8 cellular contexts compared by ENCODE assay signal in the genomic region with DNA sequence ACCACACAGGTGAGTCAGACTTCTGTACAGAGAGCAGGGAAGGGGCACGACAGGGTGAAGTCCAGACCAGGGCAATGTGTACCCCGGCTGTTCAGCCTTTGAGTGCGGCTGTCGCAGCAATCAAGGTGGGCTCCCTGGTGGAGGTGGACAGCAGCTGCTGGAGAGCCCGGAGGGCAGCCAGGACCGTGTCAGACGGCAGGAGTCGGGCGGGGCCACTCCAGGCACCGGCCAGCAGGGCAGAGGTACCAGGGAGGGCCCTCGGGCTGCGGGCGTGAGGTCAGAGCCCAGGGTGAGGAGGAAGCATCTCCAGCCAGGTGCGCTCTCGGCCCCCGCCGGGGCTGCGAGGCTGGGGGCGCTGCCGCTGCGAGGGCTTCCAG. TPM values are rescaled to one million over a fixed set of nuclear protein-coding genes. Genes with fewer than 3 reads are reported as not detected.
A peak's percentile ranks its signal among the peaks of the same experiment; 100 is the strongest.
DNase-seq lines count a peak whose midpoint lies in the region; ATAC-seq and TF ChIP-seq lines count a peak whose summit lies in the region.

No MANE protein-coding gene starts in this region.

- H3K36me3 ChIP-seq in urinary bladder (ENCODE audit: insufficient read depth), result peaks cover 2% of the 10 kb centered on the region

- TF ChIP-seq CTCF in AG04449 (IDR thresholded peaks at IDR 0.05; ENCODE audit: insufficient read depth, low read length, missing control alignments) (no peak), chondrocyte (IDR thresholded peaks at IDR 0.05) (peak; percentile 39)

- H3K4me3 ChIP-seq in AG04449 (ENCODE audit: low read depth, low read length), result peak overlapping the region; percentile 79
- peak overlapping the region; percentile 90 for H3K4me3 ChIP-seq in urinary bladder (ENCODE audit: low read depth, low read length)

- WGBS in urinary bladder, result 8% methylated on average over 21 of the region's 21 CpGs

- H3K9me3 Mint-ChIP-seq in chondrocyte (ENCODE audit: low read depth), result no peaks in the 10 kb centered on the region
- no peaks in the 10 kb centered on the region for H3K9me3 Mint-ChIP-seq in memory B cell

- peak overlapping the region; percentile 55 for H3K27ac ChIP-seq in urinary bladder (ENCODE audit: low read depth)

- H3K36me3 Mint-ChIP-seq in chondrocyte (ENCODE audit: low read depth) (peaks cover 1% of the 10 kb centered on the region), memory B cell (peaks cover 4% of the 10 kb centered on the region)

- H3K27ac Mint-ChIP-seq in chondrocyte (ENCODE audit: unreplicated experiment), result no peak overlapping the region
- H3K27ac Mint-ChIP-seq in memory B cell, result peak overlapping the region; percentile 85

- H3K4me1 ChIP-seq in urinary bladder (ENCODE audit: insufficient read depth), result peaks cover 5% of the 10 kb centered on the region

- H3K4me1 Mint-ChIP-seq in chondrocyte (ENCODE audit: low read depth) (peaks cover 10% of the 10 kb centered on the region), memory B cell (peaks cover 24% of the 10 kb centered on the region)

- DNase-seq in AG04449 (ENCODE audit: low read depth, low spot score) (no peak), NCI-H2196 (lab: John Stamatoyannopoulos, UW; ENCODE audit: unreplicated experiment) (peak; percentile 73), chondrocyte (ENCODE audit: low spot score) (no peak), memory B cell (ENCODE audit: low spot score in 2 of 2) (no peak), superior temporal gyrus (ENCODE audit: extremely low spot score) (no peak)

- ATAC-seq in GM21423 (IDR thresholded peaks at IDR 0.05; ENCODE audit: unreplicated experiment) (peak; percentile 0), memory B cell (ENCODE audit: low read depth) (peak; percentile 16), GM19455 (IDR thresholded peaks at IDR 0.05; ENCODE audit: unreplicated experiment) (no peak)

- CTCF ChIA-PET in AG04449 (lab: Yijun Ruan, JAX), result no interaction called here

- peak overlapping the region; percentile 63 for H3K4me3 Mint-ChIP-seq in chondrocyte (ENCODE audit: unreplicated experiment)
- H3K4me3 Mint-ChIP-seq in memory B cell, result peak overlapping the region; percentile 81

- POLR2A ChIA-PET in AG04449 (lab: Yijun Ruan, JAX), result interaction anchor here (1.1 kb wide), 3 partner anchors 11 to 71 kb away, joined by 3 to 5 read pairs (median 3); no protein-coding TSS in a partner anchor

- H3K27me3 Mint-ChIP-seq in chondrocyte (ENCODE audit: low read depth) (no peaks in the 10 kb centered on the region), memory B cell (no peaks in the 10 kb centered on the region)

RNA-seq across cellular contexts. Expression of gene PIM3, which starts 0.8 kb away (rescaled TPM):
- total RNA-seq in chondrocyte (12.0 to 18.2 TPM (median 16.8 TPM) in 3 replicates), urinary bladder (17.1 TPM)
- 74.5 TPM for polyA plus RNA-seq in urinary bladder

RNA-seq across cellular contexts. Expression of gene CRELD2, which starts 41.3 kb away (rescaled TPM):
- total RNA-seq in chondrocyte, result 44.3 to 117 TPM (median 49.9 TPM) in 3 replicates
- 19.3 TPM for total RNA-seq in urinary bladder
- polyA plus RNA-seq in urinary bladder, result 37.3 TPM

RNA-seq across cellular contexts. Expression of gene ALG12, which starts 41.5 kb away (rescaled TPM):
- total RNA-seq in chondrocyte (18.7 to 27.3 TPM (median 20.6 TPM) in 3 replicates), urinary bladder (20.4 TPM)
- 18.5 TPM for polyA plus RNA-seq in urinary bladder

RNA-seq across cellular contexts. Expression of gene IL17REL, which starts 52.8 kb away (rescaled TPM):
- 0.17 to 0.23 TPM in 2 of 3 replicates, not detected in the other for total RNA-seq in chondrocyte
- total RNA-seq in urinary bladder, result not detected
- 0.01 TPM for polyA plus RNA-seq in urinary bladder
